In the genomic region with DNA sequence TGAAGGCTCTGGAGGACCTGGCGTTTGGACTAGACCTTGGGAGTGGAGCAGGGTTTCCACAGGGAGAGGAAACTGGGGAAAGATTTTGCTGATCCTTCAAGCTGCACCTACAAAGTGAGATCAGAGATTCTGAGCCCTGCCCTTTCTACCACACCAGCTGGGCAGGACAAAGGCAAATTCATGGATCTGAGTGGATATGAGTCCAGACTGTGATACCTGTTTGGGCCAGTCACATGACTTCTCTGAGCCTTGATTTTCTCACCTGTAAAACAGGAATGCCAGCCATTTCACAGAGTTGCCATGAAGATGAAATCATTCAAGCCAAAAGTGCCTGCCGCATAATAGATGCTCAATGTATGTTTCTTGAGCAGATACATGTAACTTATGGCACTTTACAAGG, we compare ENCODE assay signal across 18 cellular contexts.
"Had no signal": no experiment of that assay in that cellular context is flagged by ENCODE, and none has a peak within 500 bp of the region (broad histone marks: within the 10 kb centered on the region; RNA-seq: fewer than 3 reads in every experiment).

No MANE protein-coding gene starts in this region.

- H3K9me3 ChIP-seq: left lung, tibial nerve, vagina had no signal

- H3K27me3 ChIP-seq: vagina had no signal

- H3K9me3 Mint-ChIP-seq: activated B cell treated with CpG ODN at 0.5 μM for 24 hours; activated T-cell treated with anti-CD3 and anti-CD28 coated beads, Interleukin-2, amount 50 U/mL, for 24 hours; T-cell had no signal

- H3K27me3 Mint-ChIP-seq: activated B cell treated with CpG ODN at 0.5 μM for 24 hours, T-cell had no signal

- DNase-seq: activated B cell treated with CpG ODN at 0.5 μM for 24 hours; activated CD4-positive, alpha-beta T cell treated with anti-CD3 and anti-CD28 coated beads for 48 hours; activated CD8-positive, alpha-beta T cell treated with anti-CD3 and anti-CD28 coated beads, Interleukin-2, amount 10 ng/mL, durations not matched to agents 7 days and 5 days; activated naive CD4-positive, alpha-beta T cell treated with anti-CD3 and anti-CD28 coated beads, Interleukin-2, amount 50 U/mL, for 16 hours; activated T-cell treated with anti-CD3 and anti-CD28 coated beads, Interleukin-2, amount 50 U/mL, for 24 hours; dermis blood vessel endothelial cell; effector memory CD4-positive, alpha-beta T cell; hypothalamus; left lung; mammary epithelial cell; occipital lobe; stimulated activated CD4-positive, alpha-beta T cell treated with anti-CD3 and anti-CD28 coated beads, Interleukin-2, amount 100 ng/mL, for 24 hours; stimulated activated naive CD4-positive, alpha-beta T cell treated with Interleukin-2 at 50 U/mL for 16 hours; T-cell; T-helper 9 cell had no signal

- H3K4me3 ChIP-seq: left lung, tibial nerve, vagina had no signal

- H3K4me3 Mint-ChIP-seq: activated B cell treated with CpG ODN at 0.5 μM for 24 hours; activated CD8-positive, alpha-beta T cell treated with anti-CD3 and anti-CD28 coated beads, Interleukin-2, amount 10 ng/mL, durations not matched to agents 7 days and 5 days; activated T-cell treated with anti-CD3 and anti-CD28 coated beads, Interleukin-2, amount 50 U/mL, for 24 hours; T-cell had no signal

- H3K27ac ChIP-seq: vagina had no signal

- H3K27ac Mint-ChIP-seq: activated B cell treated with CpG ODN at 0.5 μM for 24 hours; activated CD8-positive, alpha-beta T cell treated with anti-CD3 and anti-CD28 coated beads, Interleukin-2, amount 10 ng/mL, durations not matched to agents 7 days and 5 days; activated T-cell treated with anti-CD3 and anti-CD28 coated beads, Interleukin-2, amount 50 U/mL, for 24 hours; progenitor cell of endocrine pancreas had no signal

- H3K36me3 ChIP-seq: tibial nerve, vagina had no signal

- ATAC-seq: activated CD8-positive, alpha-beta T cell treated with anti-CD3 and anti-CD28 coated beads, Interleukin-2, amount 10 ng/mL, durations not matched to agents 7 days and 5 days; left lung; T-cell had no signal
